In genomic region chr21:46041183-46041582, GRCh38 we compare ENCODE assay signal across 22 cellular contexts.
"Had no signal": no experiment of that assay in that cellular context is flagged by ENCODE, and none has a peak within 500 bp of the region (broad histone marks: within the 10 kb centered on the region; RNA-seq: fewer than 3 reads in every experiment).

No MANE protein-coding gene starts in this region.

- H3K4me3 ChIP-seq: cardiac muscle cell, left lung, lung, testis, vagina had no signal

- H3K4me1 Mint-ChIP-seq: activated B cell treated with CpG ODN at 0.5 μM for 24 hours; naive thymus-derived CD8-positive, alpha-beta T cell; stimulated activated memory B cell treated with anti-CD40 and anti-IgM and Interleukin-4, amounts not matched to agents 10 μg/mL and 1 μg/mL and 100 μg/mL, for 72 hours had no signal

- H3K36me3 ChIP-seq: cardiac muscle cell, left lung, vagina had no signal

- DNase-seq: activated B cell treated with CpG ODN at 0.5 μM for 24 hours; activated CD4-positive, alpha-beta memory T cell treated with anti-CD3 and anti-CD28 coated beads for 36 hours; activated CD4-positive, alpha-beta T cell treated with anti-CD3 and anti-CD28 coated beads for 4 hours; activated gamma-delta T cell; activated naive CD4-positive, alpha-beta T cell treated with anti-CD3 and anti-CD28 coated beads, Interleukin-2, amount 50 U/mL, for 16 hours; activated naive CD8-positive, alpha-beta T cell treated with anti-CD3 and anti-CD28 coated beads, Interleukin-2, amount 50 U/mL, for 24 hours; activated T-cell treated with anti-CD3 and anti-CD28 coated beads, Interleukin-2, amount 50 U/mL, for 72 hours; erythroblast; foreskin fibroblast; left lung; naive thymus-derived CD8-positive, alpha-beta T cell; small intestine; stimulated activated CD4-positive, alpha-beta T cell treated with anti-CD3 and anti-CD28 coated beads, Interleukin-15, amount 100 ng/mL, for 24 hours; T1000; testis; trophoblast cell had no signal

- H3K27ac Mint-ChIP-seq: activated B cell treated with CpG ODN at 0.5 μM for 24 hours; activated CD4-positive, alpha-beta memory T cell treated with anti-CD3 and anti-CD28 coated beads for 36 hours; activated T-cell treated with anti-CD3 and anti-CD28 coated beads, Interleukin-2, amount 50 U/mL, for 72 hours; stimulated activated memory B cell treated with anti-CD40 and anti-IgM and Interleukin-4, amounts not matched to agents 10 μg/mL and 1 μg/mL and 100 μg/mL, for 72 hours; T-helper 1 cell treated with Interleukin-12 subunit alpha and Interleukin-12 subunit beta and Interleukin-4 antibody, amounts not matched to agents 30 μg/mL and 1 μg/mL, for 36 hours had no signal

- H3K4me1 ChIP-seq: left lung had no signal

- H3K4me3 Mint-ChIP-seq: activated B cell treated with CpG ODN at 0.5 μM for 24 hours; activated CD4-positive, alpha-beta memory T cell treated with anti-CD3 and anti-CD28 coated beads for 36 hours; activated naive CD8-positive, alpha-beta T cell treated with anti-CD3 and anti-CD28 coated beads, Interleukin-2, amount 50 U/mL, for 24 hours; activated T-cell treated with anti-CD3 and anti-CD28 coated beads, Interleukin-2, amount 50 U/mL, for 72 hours; naive thymus-derived CD8-positive, alpha-beta T cell; stimulated activated memory B cell treated with anti-CD40 and anti-IgM and Interleukin-4, amounts not matched to agents 10 μg/mL and 1 μg/mL and 100 μg/mL, for 72 hours; T-helper 1 cell treated with Interleukin-12 subunit alpha and Interleukin-12 subunit beta and Interleukin-4 antibody, amounts not matched to agents 30 μg/mL and 1 μg/mL, for 36 hours had no signal

- H3K27ac ChIP-seq: cardiac muscle cell, left lung, testis, vagina had no signal

- H3K27me3 ChIP-seq: cardiac muscle cell, left lung, testis, vagina had no signal

- H3K36me3 Mint-ChIP-seq: activated CD4-positive, alpha-beta memory T cell treated with anti-CD3 and anti-CD28 coated beads for 36 hours; naive thymus-derived CD8-positive, alpha-beta T cell; stimulated activated memory B cell treated with anti-CD40 and anti-IgM and Interleukin-4, amounts not matched to agents 10 μg/mL and 1 μg/mL and 100 μg/mL, for 72 hours had no signal

- H3K9me3 Mint-ChIP-seq: activated B cell treated with CpG ODN at 0.5 μM for 24 hours; activated CD4-positive, alpha-beta memory T cell treated with anti-CD3 and anti-CD28 coated beads for 36 hours; activated naive CD8-positive, alpha-beta T cell treated with anti-CD3 and anti-CD28 coated beads, Interleukin-2, amount 50 U/mL, for 24 hours; activated T-cell treated with anti-CD3 and anti-CD28 coated beads, Interleukin-2, amount 50 U/mL, for 72 hours; stimulated activated memory B cell treated with anti-CD40 and anti-IgM and Interleukin-4, amounts not matched to agents 10 μg/mL and 1 μg/mL and 100 μg/mL, for 72 hours; T-helper 1 cell treated with Interleukin-12 subunit alpha and Interleukin-12 subunit beta and Interleukin-4 antibody, amounts not matched to agents 30 μg/mL and 1 μg/mL, for 36 hours had no signal

- FAIRE-seq: small intestine had no signal

- H3K9me3 ChIP-seq: left lung, testis, vagina had no signal

- ATAC-seq: activated T-cell treated with anti-CD3 and anti-CD28 coated beads, Interleukin-2, amount 50 U/mL, for 72 hours; left lung; naive thymus-derived CD8-positive, alpha-beta T cell; sciatic nerve; stimulated activated memory B cell treated with anti-CD40 and anti-IgM and Interleukin-4, amounts not matched to agents 10 μg/mL and 1 μg/mL and 100 μg/mL, for 72 hours had no signal
